In genomic region chr12:5796171-5797091, GRCh38 we compare ENCODE assay signal across 9 cellular contexts.
DNase-seq lines count a peak whose midpoint lies in the region; ATAC-seq and TF ChIP-seq lines count a peak whose summit lies in the region.
"Had no signal": no experiment of that assay in that cellular context is flagged by ENCODE, and none has a peak within 500 bp of the region (broad histone marks: within the 10 kb centered on the region; RNA-seq: fewer than 3 reads in every experiment).

No MANE protein-coding gene starts in this region.

- DNase-seq in AG04449 (ENCODE audit: low read depth, low spot score) = no peak
- DNase-seq in SK-N-SH = peak; percentile 49
- no peak for DNase-seq in right atrium auricular region (ENCODE audit: low spot score)
- DNase-seq in stimulated activated CD8-positive, alpha-beta memory T cell treated with anti-CD3 and anti-CD28 coated beads, Interleukin-7, amount 100 ng/mL, for 48 hours (ENCODE audit: extremely low read depth in 1 of 2, low read depth in 1 of 2) = peak; percentile 1 to 2
- no peak for DNase-seq in NOMO-1 (lab: John Stamatoyannopoulos, UW; ENCODE audit: unreplicated experiment in 2 of 2)

- H3K4me3 ChIP-seq in AG04449 (ENCODE audit: low read depth, low read length) (no peak overlapping the region), SK-N-SH (ENCODE audit: low read depth in 2 of 2, low read length in 1 of 2) (peak overlapping the region in 1 of 2 experiments; percentile 39; a peak in 1 of 4 replicates), right atrium auricular region (no peak overlapping the region)
- H3K4me3 ChIP-seq: HAP-1 had no signal

- 20% methylated on average over 19 of the region's 19 CpGs for WGBS in SK-N-SH (ENCODE audit: low lambda C conversion rate)

- no peak overlapping the region for H2AFZ ChIP-seq in SK-N-SH (ENCODE audit: low read depth)

- no peaks in the 10 kb centered on the region for H3K9me2 ChIP-seq in SK-N-SH

- H3K27ac ChIP-seq in SK-N-SH (ENCODE audit: low read depth in 2 of 2, low read length in 1 of 2) (no peak overlapping the region), right atrium auricular region (no peak overlapping the region)

- peak; percentile 90 for TF ChIP-seq CTCF in AG04449 (IDR thresholded peaks at IDR 0.05; ENCODE audit: insufficient read depth, low read length, missing control alignments)
- peak; percentile 65 for TF ChIP-seq CTCF in GM12874 (IDR thresholded peaks at IDR 0.05; ENCODE audit: insufficient read depth, low read depth, low read length)
- peak; percentile 58 for TF ChIP-seq CTCF in SK-N-SH (IDR thresholded peaks at IDR 0.05)
- TF ChIP-seq CTCF in right atrium auricular region (IDR thresholded peaks at IDR 0.05) = peak; percentile 23 to 70

- POLR2A ChIA-PET in AG04449 (lab: Yijun Ruan, JAX) = interaction anchor here (0.6 kb wide), 1 partner anchor 344 kb away, joined by 3 read pairs; no protein-coding TSS in a partner anchor
- POLR2A ChIA-PET in SK-N-SH (lab: Yijun Ruan, JAX) = no interaction called here

- ATAC-seq in GM21528 (IDR thresholded peaks at IDR 0.05; ENCODE audit: low FRiP score, unreplicated experiment) (no peak), GM18858 (IDR thresholded peaks at IDR 0.05; ENCODE audit: unreplicated experiment) (no peak)

- peak; percentile 59 for TF ChIP-seq RAD21 in SK-N-SH (IDR thresholded peaks at IDR 0.05; ENCODE audit: low read length)

- H3K9me3 ChIP-seq in SK-N-SH (no peaks in the 10 kb centered on the region), right atrium auricular region (no peaks in the 10 kb centered on the region)
- H3K9me3 ChIP-seq: HAP-1 had no signal

- H3K4me2 ChIP-seq in SK-N-SH = no peak overlapping the region

- no peaks in the 10 kb centered on the region for H4K20me1 ChIP-seq in SK-N-SH (ENCODE audit: insufficient read depth)

- H3K4me1 ChIP-seq in SK-N-SH (ENCODE audit: control insufficient read depth in 1 of 2, insufficient read depth in 2 of 2, low read depth in 1 of 2, low read length in 1 of 2) (no peaks in the 10 kb centered on the region), right atrium auricular region (no peaks in the 10 kb centered on the region)
- H3K4me1 ChIP-seq: HAP-1 had no signal

- no peak overlapping the region for H3K9ac ChIP-seq in SK-N-SH

- no peaks in the 10 kb centered on the region for H3F3A ChIP-seq in SK-N-SH (replicated peaks; ENCODE audit: insufficient read depth)

- H3K27me3 ChIP-seq in SK-N-SH (ENCODE audit: insufficient read depth) (peaks cover 12% of the 10 kb centered on the region; the same call in 1 of the 2 replicates), right atrium auricular region (no peaks in the 10 kb centered on the region)

- no peaks in the 10 kb centered on the region for H3K36me3 ChIP-seq in SK-N-SH (replicated peaks in 1 of 2; ENCODE audit: control insufficient read depth in 1 of 2, insufficient read depth in 2 of 2, low read length in 1 of 2)
- no peaks in the 10 kb centered on the region for H3K36me3 ChIP-seq in right atrium auricular region
- H3K36me3 ChIP-seq: HAP-1 had no signal

- TF ChIP-seq EP300 in SK-N-SH (IDR thresholded peaks at IDR 0.05; ENCODE audit: borderline replicate concordance in 1 of 2, low read depth in 1 of 2, low read length in 1 of 2) = no peak

- no peaks in the 10 kb centered on the region for H3K79me2 ChIP-seq in SK-N-SH (ENCODE audit: insufficient read depth)

- CTCF ChIA-PET in AG04449 (lab: Yijun Ruan, JAX) = interaction anchor here (0.6 to 8.5 kb wide), 19 partner anchors 8 to 939 kb away, joined by 3 to 110 read pairs (median 4); partner anchors contain the start of gene NTF3
- CTCF ChIA-PET in SK-N-SH (lab: Yijun Ruan, JAX) = interaction anchor here (0.9 to 2.5 kb wide), 3 partner anchors 38 to 939 kb away, joined by 3 to 7 read pairs (median 4); no protein-coding TSS in a partner anchor

TF ChIP-seq in SK-N-SH, 30 proteins besides CTCF, POLR2A, EP300 and RAD21:
- no peak for TF ChIP-seq SIN3A (IDR thresholded peaks at IDR 0.05; ENCODE audit: borderline replicate concordance, low read depth, low read length)
- TF ChIP-seq SMC3 (IDR thresholded peaks at IDR 0.05; ENCODE audit: low read depth, low read length) = peak; percentile 10; the same call in 1 of the 2 replicates

Comparison
In these comparisons a context has a peak if more than half of its experiments do, and no peak if none do; other contexts are left out.
1. DNase-seq: peak in SK-N-SH (single experiment) and stimulated activated CD8-positive, alpha-beta memory T cell treated with anti-CD3 and anti-CD28 coated beads, Interleukin-7, amount 100 ng/mL, for 48 hours (2 of 2); none in AG04449 (single experiment), right atrium auricular region (single experiment) and NOMO-1 (0 of 2).
2. Peak in every context shown above with its lines, with median percentiles within 50 percentile points of each other: CTCF ChIP-seq.